Comparison of ENCODE assay signal across 24 cellular contexts in the genomic region with DNA sequence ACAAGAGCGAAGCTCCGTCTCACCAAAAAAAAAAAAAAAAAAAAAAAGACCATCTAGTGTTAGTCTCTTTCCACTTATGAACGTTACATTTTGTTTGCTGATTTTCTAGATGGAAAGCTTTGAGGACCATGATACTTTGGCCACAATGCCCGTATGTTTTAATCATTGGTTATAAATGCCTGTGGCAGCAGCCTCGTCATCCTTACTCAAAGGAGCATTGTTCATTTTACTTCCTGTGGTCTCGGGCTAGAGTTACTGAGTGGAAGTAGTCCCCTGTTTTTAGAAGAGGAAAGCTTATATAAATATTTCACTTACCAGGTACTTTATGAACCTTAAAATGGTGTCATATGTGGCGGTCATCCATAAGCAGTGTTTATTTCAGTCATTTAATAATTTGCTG.
DNase-seq lines count a peak whose midpoint lies in the region; ATAC-seq, FAIRE-seq and TF ChIP-seq lines count a peak whose summit lies in the region.
"Had no signal": no experiment of that assay in that cellular context is flagged by ENCODE, and none has a peak within 500 bp of the region (broad histone marks: within the 10 kb centered on the region; RNA-seq: fewer than 3 reads in every experiment).

No MANE protein-coding gene starts in this region.

- no peak overlapping the region for H3K9ac ChIP-seq in mammary epithelial cell (ENCODE audit: insufficient read depth, low read length)

- TF ChIP-seq CTCF in mammary epithelial cell (conservative IDR thresholded peaks at IDR 0.05 in 1 of 2, IDR thresholded peaks at IDR 0.05 in 1 of 2; ENCODE audit: extremely low read depth in 1 of 2, insufficient read depth in 1 of 2, low read depth in 1 of 2, low read length in 2 of 2) (no peak), MCF 10A (IDR thresholded peaks at IDR 0.05; ENCODE audit: unreplicated experiment) (no peak)

- no peaks in the 10 kb centered on the region for H3K36me3 Mint-ChIP-seq in MCF 10A (ENCODE audit: insufficient read depth, unreplicated experiment)
- H3K36me3 Mint-ChIP-seq in activated T-helper 17 cell treated with anti-CD3 and anti-CD28 coated beads, Interleukin-2, amount 50 U/mL, for 72 hours (ENCODE audit: low read depth): no peaks in the 10 kb centered on the region
- H3K36me3 Mint-ChIP-seq in natural killer cell treated with Interleukin-12 subunit alpha and Interleukin-12 subunit beta and Interleukin-15 and Interleukin-18, amount 100 ng/mL, for 72 hours: no peaks in the 10 kb centered on the region

- no TSS peak for BruUV-seq in mammary epithelial cell (replicated peaks; lab: Mats Ljungman, UMichigan)
- no TSS peak for BruUV-seq in MCF 10A (replicated peaks; lab: Mats Ljungman, UMichigan)

- H3K36me3 ChIP-seq in mammary epithelial cell (ENCODE audit: insufficient read depth, low read length): no peaks in the 10 kb centered on the region
- H3K36me3 ChIP-seq: BE2C, uterus had no signal

- no peak overlapping the region for H3K27ac ChIP-seq in mammary epithelial cell (ENCODE audit: insufficient read depth, low read depth, low read length)
- H3K27ac ChIP-seq: A549 had no signal

- peaks cover 10% of the 10 kb centered on the region for H3K4me1 ChIP-seq in mammary epithelial cell (ENCODE audit: insufficient read depth, low read length)
- H3K4me1 ChIP-seq: A549, BE2C, Caco-2 had no signal

- peaks cover 16% of the 10 kb centered on the region for H3K27me3 Mint-ChIP-seq in MCF 10A (ENCODE audit: insufficient read depth, unreplicated experiment)
- no peaks in the 10 kb centered on the region for H3K27me3 Mint-ChIP-seq in activated T-helper 17 cell treated with anti-CD3 and anti-CD28 coated beads, Interleukin-2, amount 50 U/mL, for 72 hours
- H3K27me3 Mint-ChIP-seq in natural killer cell treated with Interleukin-12 subunit alpha and Interleukin-12 subunit beta and Interleukin-15 and Interleukin-18, amount 100 ng/mL, for 72 hours: peaks cover 17 to 18% of the 10 kb centered on the region in 2 donors
- H3K27me3 Mint-ChIP-seq: activated CD4-positive, alpha-beta T cell treated with anti-CD3 and anti-CD28 coated beads, Interleukin-2, amount 10 ng/mL, durations not matched to agents 24 days and 14 days had no signal

- no peaks in the 10 kb centered on the region for H4K20me1 ChIP-seq in mammary epithelial cell (ENCODE audit: insufficient read depth, low read length)

- no peak overlapping the region for H3K27ac Mint-ChIP-seq in MCF 10A (ENCODE audit: low read depth, unreplicated experiment)
- peak overlapping the region; percentile 86 for H3K27ac Mint-ChIP-seq in activated T-helper 17 cell treated with anti-CD3 and anti-CD28 coated beads, Interleukin-2, amount 50 U/mL, for 72 hours
- no peak overlapping the region for H3K27ac Mint-ChIP-seq in natural killer cell treated with Interleukin-12 subunit alpha and Interleukin-12 subunit beta and Interleukin-15 and Interleukin-18, amount 100 ng/mL, for 72 hours
- H3K27ac Mint-ChIP-seq: activated CD4-positive, alpha-beta T cell treated with anti-CD3 and anti-CD28 coated beads, Interleukin-2, amount 10 ng/mL, durations not matched to agents 24 days and 14 days; effector memory CD8-positive, alpha-beta T cell; T-helper 1 cell treated with Interleukin-12 subunit alpha and Interleukin-12 subunit beta and Interleukin-4 antibody, amounts not matched to agents 30 μg/mL and 1 μg/mL, for 36 hours had no signal

- DNase-seq in mammary epithelial cell (peak; percentile 82), MCF 10A (ENCODE audit: unreplicated experiment) (no peak), glomerular visceral epithelial cell (ENCODE audit: extremely low spot score) (peak; percentile 41), urothelium cell line (ENCODE audit: low spot score) (peak; percentile 71)
- DNase-seq in natural killer cell treated with Interleukin-12 subunit alpha and Interleukin-12 subunit beta and Interleukin-15 and Interleukin-18, amount 100 ng/mL, for 72 hours (ENCODE audit: low spot score): no peak
- DNase-seq: activated CD4-positive, alpha-beta T cell treated with anti-CD3 and anti-CD28 coated beads, Interleukin-2, amount 10 ng/mL, durations not matched to agents 24 days and 14 days; activated CD8-positive, alpha-beta memory T cell treated with anti-CD3 and anti-CD28 coated beads, Interleukin-2, amount 50 U/mL, for 4 hours; activated gamma-delta T cell; BE2C; Caco-2; effector memory CD8-positive, alpha-beta T cell; head of caudate nucleus; NCI-H1694; NCI-H774; nucleus accumbens; SHP77 treated with DMSO at 0.1 percent for 48 hours; stimulated activated CD4-positive, alpha-beta T cell treated with anti-CD3 and anti-CD28 coated beads, Interleukin-12 subunit alpha, Interleukin-12 subunit beta, amount 100 ng/mL, for 4 hours; substantia nigra; uterus had no signal

- H3K9me3 Mint-ChIP-seq in MCF 10A (ENCODE audit: unreplicated experiment): no peaks in the 10 kb centered on the region
- no peaks in the 10 kb centered on the region for H3K9me3 Mint-ChIP-seq in activated T-helper 17 cell treated with anti-CD3 and anti-CD28 coated beads, Interleukin-2, amount 50 U/mL, for 72 hours
- no peaks in the 10 kb centered on the region for H3K9me3 Mint-ChIP-seq in natural killer cell treated with Interleukin-12 subunit alpha and Interleukin-12 subunit beta and Interleukin-15 and Interleukin-18, amount 100 ng/mL, for 72 hours
- H3K9me3 Mint-ChIP-seq: activated CD4-positive, alpha-beta T cell treated with anti-CD3 and anti-CD28 coated beads, Interleukin-2, amount 10 ng/mL, durations not matched to agents 24 days and 14 days; effector memory CD8-positive, alpha-beta T cell; T-helper 1 cell treated with Interleukin-12 subunit alpha and Interleukin-12 subunit beta and Interleukin-4 antibody, amounts not matched to agents 30 μg/mL and 1 μg/mL, for 36 hours had no signal

- H3K27me3 ChIP-seq in mammary epithelial cell (ENCODE audit: insufficient read depth, low read length): no peaks in the 10 kb centered on the region
- H3K27me3 ChIP-seq: BE2C, uterus had no signal

- no peaks in the 10 kb centered on the region for H3K9me3 ChIP-seq in mammary epithelial cell (replicated peaks; ENCODE audit: insufficient read depth, low read length)
- H3K9me3 ChIP-seq: A549, BE2C, uterus had no signal

- no peaks in the 10 kb centered on the region for H3K79me2 ChIP-seq in mammary epithelial cell (ENCODE audit: insufficient read depth, low read length)

- peak overlapping the region; percentile 15 for H2AFZ ChIP-seq in mammary epithelial cell (ENCODE audit: low read depth, low read length)

- intact Hi-C loops in mammary epithelial cell (cut with micrococcal nuclease): no loop called here
- intact Hi-C loops in MCF 10A (cut with micrococcal nuclease): no loop called here

- H3K4me2 ChIP-seq in mammary epithelial cell (ENCODE audit: insufficient read depth, low read depth, low read length): peak overlapping the region; percentile 13
- H3K4me2 ChIP-seq: A549 had no signal

- ATAC-seq in activated T-helper 17 cell treated with anti-CD3 and anti-CD28 coated beads, Interleukin-2, amount 50 U/mL, for 72 hours (replicated peaks): peak; percentile 48
- ATAC-seq in GM21576 (IDR thresholded peaks at IDR 0.05; ENCODE audit: unreplicated experiment) (no peak), GM19023 (IDR thresholded peaks at IDR 0.05; ENCODE audit: unreplicated experiment) (no peak)
- ATAC-seq in natural killer cell treated with Interleukin-12 subunit alpha and Interleukin-12 subunit beta and Interleukin-15 and Interleukin-18, amount 100 ng/mL, for 72 hours: no peak
- ATAC-seq: A549; effector memory CD8-positive, alpha-beta T cell had no signal

- dilution Hi-C loops in mammary epithelial cell (cut with HindIII; ENCODE audit: low sequenced_read_pairs): no loop called here

- no peaks in the 10 kb centered on the region for H3K4me1 Mint-ChIP-seq in MCF 10A (ENCODE audit: insufficient read depth, unreplicated experiment)
- peaks cover 6% of the 10 kb centered on the region for H3K4me1 Mint-ChIP-seq in activated T-helper 17 cell treated with anti-CD3 and anti-CD28 coated beads, Interleukin-2, amount 50 U/mL, for 72 hours
- peaks cover 3 to 6% of the 10 kb centered on the region in 2 donors for H3K4me1 Mint-ChIP-seq in natural killer cell treated with Interleukin-12 subunit alpha and Interleukin-12 subunit beta and Interleukin-15 and Interleukin-18, amount 100 ng/mL, for 72 hours (ENCODE audit: low read depth in 2 of 2)

- POLR2A ChIA-PET in MCF 10A (lab: Yijun Ruan, JAX): no interaction called here

- FAIRE-seq in urothelium cell line (lab: Jason Lieb, UNC): no peak
- FAIRE-seq: A549 had no signal

- in situ Hi-C loops in mammary epithelial cell (cut with MboI; ENCODE audit: low sequenced_read_pairs in 2 of 2): no loop called here

- WGBS in mammary epithelial cell (ENCODE audit: low coverage, missing lambda C conversion rate): 15% methylated on average over 5 of the region's 7 CpGs

- H3K4me3 Mint-ChIP-seq in MCF 10A (ENCODE audit: unreplicated experiment): no peak overlapping the region
- peak overlapping the region; percentile 43 for H3K4me3 Mint-ChIP-seq in activated T-helper 17 cell treated with anti-CD3 and anti-CD28 coated beads, Interleukin-2, amount 50 U/mL, for 72 hours
- no peak overlapping the region for H3K4me3 Mint-ChIP-seq in natural killer cell treated with Interleukin-12 subunit alpha and Interleukin-12 subunit beta and Interleukin-15 and Interleukin-18, amount 100 ng/mL, for 72 hours
- H3K4me3 Mint-ChIP-seq: activated CD4-positive, alpha-beta T cell treated with anti-CD3 and anti-CD28 coated beads, Interleukin-2, amount 10 ng/mL, durations not matched to agents 24 days and 14 days; effector memory CD8-positive, alpha-beta T cell; T-helper 1 cell treated with Interleukin-12 subunit alpha and Interleukin-12 subunit beta and Interleukin-4 antibody, amounts not matched to agents 30 μg/mL and 1 μg/mL, for 36 hours had no signal

- CTCF ChIA-PET in mammary epithelial cell (lab: Charles Lee; ENCODE audit: low non-redundant PET): no interaction called here
- CTCF ChIA-PET in MCF 10A (lab: Yijun Ruan, JAX): interaction anchor here (0.7 kb wide), 1 partner anchor 118 kb away, joined by 4 read pairs; no protein-coding TSS in a partner anchor

- H3K4me3 ChIP-seq in mammary epithelial cell (replicated peaks in 1 of 3; ENCODE audit: insufficient read depth in 1 of 3, low read depth in 2 of 3, low read length in 3 of 3): no peak overlapping the region
- H3K4me3 ChIP-seq: A549, uterus had no signal

Comparison
In these comparisons a context has a peak if more than half of its experiments do, and no peak if none do; other contexts are left out.
1. DNase-seq: peak in mammary epithelial cell (single experiment), glomerular visceral epithelial cell (single experiment) and urothelium cell line (single experiment); none in MCF 10A (single experiment) and natural killer cell treated with Interleukin-12 subunit alpha and Interleukin-12 subunit beta and Interleukin-15 and Interleukin-18, amount 100 ng/mL, for 72 hours (single experiment).